8 cellular contexts compared by ENCODE assay signal in the genomic region with DNA sequence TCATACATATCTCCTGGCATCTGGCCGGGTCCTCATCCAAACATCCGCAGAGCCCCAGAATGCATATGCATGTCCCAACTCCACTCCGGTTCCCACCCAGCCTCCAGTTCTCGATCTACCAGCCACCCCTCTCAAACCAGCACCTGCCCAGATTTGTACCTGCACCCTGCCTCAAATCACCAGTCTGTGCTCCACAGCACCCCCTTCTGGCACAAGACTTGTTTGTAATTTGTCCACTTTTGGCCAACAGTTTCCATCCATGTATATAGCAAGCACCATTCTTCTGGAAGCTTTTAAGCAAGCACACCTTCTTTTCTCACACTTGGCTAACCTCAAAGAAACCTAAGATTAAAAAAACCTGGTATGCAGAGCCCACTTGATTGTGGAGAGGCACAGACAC.
A peak's percentile ranks its signal among the peaks of the same experiment; 100 is the strongest.
DNase-seq lines count a peak whose midpoint lies in the region; ATAC-seq, FAIRE-seq and TF ChIP-seq lines count a peak whose summit lies in the region.

No MANE protein-coding gene starts in this region.

- no TSS peak for BruUV-seq in HepG2 (replicated peaks; lab: Mats Ljungman, UMichigan)

- FAIRE-seq in HepG2 (lab: Jason Lieb, UNC), result no peak

- in situ Hi-C loops in HepG2 (cut with HindIII; ENCODE audit: extremely low pct_ligation_motif_present, low pct_unique_long_range_greater_than_20kb), result no loop called here
- in situ Hi-C loops in gastrocnemius medialis (cut with MboI; ENCODE audit: low sequenced_read_pairs in 4 of 4), result no loop called here

- no peaks in the 10 kb centered on the region for H3K9me3 ChIP-seq in HepG2 (ENCODE audit: low read length)
- no peaks in the 10 kb centered on the region for H3K9me3 ChIP-seq in gastrocnemius medialis

- H3K27ac ChIP-seq in KMS-11, result no peak overlapping the region
- H3K27ac ChIP-seq in HepG2 (ENCODE audit: extremely low read length, insufficient read depth, low read length), result no peak overlapping the region
- no peak overlapping the region for H3K27ac ChIP-seq in gastrocnemius medialis

- no peak for TF ChIP-seq POLR2A in HepG2 (IDR thresholded peaks at IDR 0.05; ENCODE audit: insufficient read depth in 1 of 2, low read depth in 2 of 2, low read length in 2 of 2)
- TF ChIP-seq POLR2A in gastrocnemius medialis (IDR thresholded peaks at IDR 0.05), result no peak

- peaks cover 0 to 11% (median 0%) of the 10 kb centered on the region in 7 donors for H3K9me3 Mint-ChIP-seq in CD14-positive monocyte

- TF ChIP-seq RAD21 in HepG2 (CRISPR knock-in tag; IDR thresholded peaks at IDR 0.05), result no peak

- H3K79me2 ChIP-seq in KMS-11 (ENCODE audit: insufficient read depth, low read depth) (no peaks in the 10 kb centered on the region), HepG2 (ENCODE audit: insufficient read depth, low read length) (no peaks in the 10 kb centered on the region)

- peaks cover 2 to 5% (median 3%) of the 10 kb centered on the region in 3 donors for H3K27me3 Mint-ChIP-seq in CD14-positive monocyte (ENCODE audit: low read depth in 3 of 3)

- H3K36me3 ChIP-seq in KMS-11 (ENCODE audit: insufficient read depth) (no peaks in the 10 kb centered on the region), HepG2 (replicated peaks in 1 of 2; ENCODE audit: control insufficient read depth in 1 of 2, insufficient read depth in 2 of 2, low read length in 2 of 2) (no peaks in the 10 kb centered on the region), gastrocnemius medialis (no peaks in the 10 kb centered on the region)

- POLR2A ChIA-PET in HepG2 (lab: Yijun Ruan, JAX), result no interaction called here

- H3K9ac ChIP-seq in KMS-11 (no peak overlapping the region), HepG2 (ENCODE audit: insufficient read depth, low read depth, low read length) (no peak overlapping the region)

- no peak overlapping the region for H3K4me2 ChIP-seq in KMS-11
- H3K4me2 ChIP-seq in HepG2 (ENCODE audit: low read depth, low read length), result no peak overlapping the region

- intact Hi-C loops in CD14-positive monocyte (cut with micrococcal nuclease) (no loop called here), HepG2 (cut with micrococcal nuclease; ENCODE audit: unreplicated experiment) (no loop called here), gastrocnemius medialis (cut with DNase I; ENCODE audit: low total_unique reads) (no loop called here)

- no peak overlapping the region for H3K27ac Mint-ChIP-seq in CD14-positive monocyte

- DNase-seq in CD14-positive monocyte (ENCODE audit: low spot score) (no peak), activated T-cell treated with anti-CD3 and anti-CD28 coated beads for 1 hour (ENCODE audit: low read depth) (peak; percentile 20), HepG2 (ENCODE audit: low spot score) (no peak), gastrocnemius medialis (no peak), GF-D8 (lab: John Stamatoyannopoulos, UW) (no peak), NCI-H2029 treated with DMSO at 0.1 percent for 48 hours (lab: John Stamatoyannopoulos, UW) (no peak)

- no peak for ATAC-seq in HepG2
- ATAC-seq in gastrocnemius medialis, result no peak
- ATAC-seq in GM18519 (IDR thresholded peaks at IDR 0.05; ENCODE audit: low FRiP score, unreplicated experiment), result no peak

- TF ChIP-seq CTCF in CD14-positive monocyte (IDR thresholded peaks at IDR 0.05), result peak; percentile 30
- TF ChIP-seq CTCF in KMS-11 (conservative IDR thresholded peaks at IDR 0.05; ENCODE audit: low read depth, low read length), result peak; percentile 69
- TF ChIP-seq CTCF in HepG2 (CRISPR knock-in tag; IDR thresholded peaks at IDR 0.05), result peak; percentile 43
- peak in 1 of 5 experiments; percentile 34 for TF ChIP-seq CTCF in gastrocnemius medialis (IDR thresholded peaks at IDR 0.05 in 4 of 5, conservative IDR thresholded peaks at IDR 0.05 in 1 of 5)

- CTCF ChIA-PET in HepG2 (lab: Yijun Ruan, JAX; ENCODE audit: low intra/inter-chr PET ratio, low total read pairs), result interaction anchor here (1.2 kb wide), 1 partner anchor 184 kb away, joined by 4 read pairs; no protein-coding TSS in a partner anchor

- H3K4me1 Mint-ChIP-seq in CD14-positive monocyte, result peaks cover 15% of the 10 kb centered on the region

- no peak overlapping the region for H3K4me3 Mint-ChIP-seq in CD14-positive monocyte

- H4K20me1 ChIP-seq in KMS-11 (ENCODE audit: insufficient read depth) (no peaks in the 10 kb centered on the region), HepG2 (ENCODE audit: insufficient read depth, low read length) (no peaks in the 10 kb centered on the region)

- H3K27me3 ChIP-seq in KMS-11 (ENCODE audit: insufficient read depth, low read depth) (no peaks in the 10 kb centered on the region), HepG2 (ENCODE audit: control insufficient read depth in 1 of 2, insufficient read depth in 2 of 2, low read length in 2 of 2) (no peaks in the 10 kb centered on the region), gastrocnemius medialis (no peaks in the 10 kb centered on the region)

- 74% methylated on average over 4 of the region's 4 CpGs for WGBS in HepG2 (ENCODE audit: low lambda C conversion rate)

- TF ChIP-seq EP300 in HepG2 (IDR thresholded peaks at IDR 0.05; ENCODE audit: low read depth in 2 of 2, low read length in 2 of 2), result no peak
- no peak for TF ChIP-seq EP300 in HepG2 (CRISPR knock-in tag; IDR thresholded peaks at IDR 0.05; ENCODE audit: borderline replicate concordance)

- H3K4me1 ChIP-seq in KMS-11 (ENCODE audit: low read depth, poor library complexity, severe bottlenecking), result peaks cover 28% of the 10 kb centered on the region
- no peaks in the 10 kb centered on the region for H3K4me1 ChIP-seq in HepG2 (ENCODE audit: insufficient read depth, low read length)
- H3K4me1 ChIP-seq in gastrocnemius medialis, result no peaks in the 10 kb centered on the region

- H2AFZ ChIP-seq in KMS-11 (ENCODE audit: low read depth) (no peak overlapping the region), HepG2 (ENCODE audit: low read length) (no peak overlapping the region)

- H3K4me3 ChIP-seq in KMS-11 (IDR thresholded peaks at IDR 0.05; ENCODE audit: insufficient read depth, low read depth, low read length) (no peak overlapping the region), HepG2 (replicated peaks in 1 of 3; ENCODE audit: insufficient read depth in 1 of 3, low read depth in 2 of 3, low read length in 3 of 3) (no peak overlapping the region), gastrocnemius medialis (no peak overlapping the region)

- no peaks in the 10 kb centered on the region for H3K36me3 Mint-ChIP-seq in CD14-positive monocyte

TF ChIP-seq in HepG2, 621 proteins besides CTCF, POLR2A, EP300 and RAD21:
- TF ChIP-seq STAG1 (CRISPR knock-in tag; IDR thresholded peaks at IDR 0.05), result peak; percentile 18; the same call in 1 of the 2 replicates
- no peak for TF ChIP-seq ZNF441 (CRISPR knock-in tag; IDR thresholded peaks at IDR 0.05; ENCODE audit: borderline replicate concordance)
- peak; percentile 3; the same call in 1 of the 2 replicates for TF ChIP-seq SMC3 (IDR thresholded peaks at IDR 0.05; ENCODE audit: low read length)
